28 cellular contexts compared by ENCODE assay signal in genomic region chr14:101225729-101226152, GRCh38.
DNase-seq lines count a peak whose midpoint lies in the region; ATAC-seq, FAIRE-seq and TF ChIP-seq lines count a peak whose summit lies in the region.
"Had no signal": no experiment of that assay in that cellular context is flagged by ENCODE, and none has a peak within 500 bp of the region (broad histone marks: within the 10 kb centered on the region; RNA-seq: fewer than 3 reads in every experiment).

No MANE protein-coding gene starts in this region.

- H3K9me3 ChIP-seq in HepG2 (ENCODE audit: low read length): no peaks in the 10 kb centered on the region
- H3K9me3 ChIP-seq: MG63, ovary, stomach had no signal

- peak overlapping the region in 1 of 3 experiments; percentile 27; a peak in 1 of 6 replicates for H3K4me3 ChIP-seq in HepG2 (replicated peaks in 1 of 3; ENCODE audit: insufficient read depth in 1 of 3, low read depth in 2 of 3, low read length in 3 of 3)
- H3K4me3 ChIP-seq: GM23338, MG63, ovary, stomach, tibial artery had no signal

- no peaks in the 10 kb centered on the region for H3K36me3 Mint-ChIP-seq in activated CD4-positive, alpha-beta memory T cell treated with anti-CD3 and anti-CD28 coated beads, Interleukin-2, amount 10 ng/mL, durations not matched to agents 7 days and 5 days (ENCODE audit: low read depth)
- H3K36me3 Mint-ChIP-seq in activated CD4-positive, alpha-beta memory T cell treated with anti-CD3 and anti-CD28 coated beads for 36 hours: no peaks in the 10 kb centered on the region
- no peaks in the 10 kb centered on the region for H3K36me3 Mint-ChIP-seq in activated naive CD8-positive, alpha-beta T cell treated with anti-CD3 and anti-CD28 coated beads, Interleukin-2, amount 50 U/mL, for 24 hours (ENCODE audit: low read depth)
- H3K36me3 Mint-ChIP-seq in stimulated activated naive B cell treated with anti-CD40 and anti-IgM and Interleukin-4, amounts not matched to agents 10 μg/mL and 1 μg/mL and 100 μg/mL, for 72 hours: peaks cover 0 to 1% of the 10 kb centered on the region in 2 donors

- H3K27ac Mint-ChIP-seq in activated CD4-positive, alpha-beta memory T cell treated with anti-CD3 and anti-CD28 coated beads, Interleukin-2, amount 10 ng/mL, durations not matched to agents 7 days and 5 days: no peak overlapping the region
- H3K27ac Mint-ChIP-seq in activated CD4-positive, alpha-beta memory T cell treated with anti-CD3 and anti-CD28 coated beads for 36 hours: no peak overlapping the region
- no peak overlapping the region for H3K27ac Mint-ChIP-seq in activated naive CD8-positive, alpha-beta T cell treated with anti-CD3 and anti-CD28 coated beads, Interleukin-2, amount 50 U/mL, for 24 hours
- H3K27ac Mint-ChIP-seq in stimulated activated naive B cell treated with anti-CD40 and anti-IgM and Interleukin-4, amounts not matched to agents 10 μg/mL and 1 μg/mL and 100 μg/mL, for 72 hours: peak overlapping the region; percentile 31
- H3K27ac Mint-ChIP-seq: dendritic cell treated with granulocyte-macrophage colony-stimulating factor and Interleukin-4, amounts not matched to agents 40 ng/mL and 50 ng/mL, for 4 days; GM23338 had no signal

- TF ChIP-seq EP300 in HepG2 (IDR thresholded peaks at IDR 0.05; ENCODE audit: low read depth in 2 of 2, low read length in 2 of 2) (no peak), HepG2 (CRISPR knock-in tag; IDR thresholded peaks at IDR 0.05; ENCODE audit: borderline replicate concordance) (no peak)

- H3K4me3 Mint-ChIP-seq in activated CD4-positive, alpha-beta memory T cell treated with anti-CD3 and anti-CD28 coated beads, Interleukin-2, amount 10 ng/mL, durations not matched to agents 7 days and 5 days: no peak overlapping the region
- H3K4me3 Mint-ChIP-seq in activated CD4-positive, alpha-beta memory T cell treated with anti-CD3 and anti-CD28 coated beads for 36 hours: no peak overlapping the region
- no peak overlapping the region for H3K4me3 Mint-ChIP-seq in activated naive CD8-positive, alpha-beta T cell treated with anti-CD3 and anti-CD28 coated beads, Interleukin-2, amount 50 U/mL, for 24 hours
- H3K4me3 Mint-ChIP-seq in stimulated activated naive B cell treated with anti-CD40 and anti-IgM and Interleukin-4, amounts not matched to agents 10 μg/mL and 1 μg/mL and 100 μg/mL, for 72 hours: no peak overlapping the region
- H3K4me3 Mint-ChIP-seq: activated T-cell treated with anti-CD3 and anti-CD28 coated beads, Interleukin-2, amount 50 U/mL, for 4 hours; dendritic cell treated with granulocyte-macrophage colony-stimulating factor and Interleukin-4, amounts not matched to agents 40 ng/mL and 50 ng/mL, for 4 days; GM23338 had no signal

- H3K4me1 Mint-ChIP-seq in activated CD4-positive, alpha-beta memory T cell treated with anti-CD3 and anti-CD28 coated beads, Interleukin-2, amount 10 ng/mL, durations not matched to agents 7 days and 5 days: peaks cover 4% of the 10 kb centered on the region
- H3K4me1 Mint-ChIP-seq in activated CD4-positive, alpha-beta memory T cell treated with anti-CD3 and anti-CD28 coated beads for 36 hours (ENCODE audit: low read depth): no peaks in the 10 kb centered on the region
- no peaks in the 10 kb centered on the region for H3K4me1 Mint-ChIP-seq in activated naive CD8-positive, alpha-beta T cell treated with anti-CD3 and anti-CD28 coated beads, Interleukin-2, amount 50 U/mL, for 24 hours
- H3K4me1 Mint-ChIP-seq in stimulated activated naive B cell treated with anti-CD40 and anti-IgM and Interleukin-4, amounts not matched to agents 10 μg/mL and 1 μg/mL and 100 μg/mL, for 72 hours: peaks cover 0 to 11% of the 10 kb centered on the region in 2 donors

- peaks cover 0 to 10% of the 10 kb centered on the region in 2 experiments; a peak in 3 of 5 replicates for H3K27me3 ChIP-seq in HepG2 (ENCODE audit: control insufficient read depth in 1 of 2, insufficient read depth in 2 of 2, low read length in 2 of 2)
- H3K27me3 ChIP-seq: MG63, ovary had no signal

- no peak overlapping the region for H3K9ac ChIP-seq in HepG2 (ENCODE audit: insufficient read depth, low read depth, low read length)

- CTCF ChIA-PET in activated CD4-positive, alpha-beta memory T cell treated with anti-CD3 and anti-CD28 coated beads, Interleukin-2, amount 10 ng/mL, durations not matched to agents 7 days and 5 days (lab: Charles Lee): no interaction called here
- CTCF ChIA-PET in activated CD4-positive, alpha-beta memory T cell treated with anti-CD3 and anti-CD28 coated beads for 36 hours (lab: Charles Lee): no interaction called here
- CTCF ChIA-PET in HepG2 (lab: Yijun Ruan, JAX; ENCODE audit: low intra/inter-chr PET ratio, low total read pairs): no interaction called here

- no peaks in the 10 kb centered on the region for H3K79me2 ChIP-seq in HepG2 (ENCODE audit: insufficient read depth, low read length)

- H2AFZ ChIP-seq in HepG2 (ENCODE audit: low read length): no peak overlapping the region
- H2AFZ ChIP-seq: GM23338 had no signal

- TF ChIP-seq CTCF in HepG2 (CRISPR knock-in tag; IDR thresholded peaks at IDR 0.05): no peak

- peak overlapping the region; percentile 61 for H3K4me2 ChIP-seq in HepG2 (ENCODE audit: low read depth, low read length)
- H3K4me2 ChIP-seq: GM23338 had no signal

- TF ChIP-seq POLR2A in HepG2 (IDR thresholded peaks at IDR 0.05; ENCODE audit: insufficient read depth in 1 of 2, low read depth in 2 of 2, low read length in 2 of 2): no peak

- WGBS in HepG2 (ENCODE audit: low lambda C conversion rate): 17% methylated on average over 4 of the region's 14 CpGs

- no peak for TF ChIP-seq RAD21 in HepG2 (CRISPR knock-in tag; IDR thresholded peaks at IDR 0.05)

- POLR2A ChIA-PET in activated CD4-positive, alpha-beta memory T cell treated with anti-CD3 and anti-CD28 coated beads, Interleukin-2, amount 10 ng/mL, durations not matched to agents 7 days and 5 days (lab: Charles Lee): no interaction called here
- POLR2A ChIA-PET in activated CD4-positive, alpha-beta memory T cell treated with anti-CD3 and anti-CD28 coated beads for 36 hours (lab: Charles Lee): interaction anchor here (0.8 kb wide), 1 partner anchor 10 kb away, joined by 3 read pairs; no protein-coding TSS in a partner anchor
- POLR2A ChIA-PET in HepG2 (lab: Yijun Ruan, JAX): interaction anchor here (1.9 kb wide), 1 partner anchor 63 kb away, joined by 7 read pairs; no protein-coding TSS in a partner anchor

- FAIRE-seq in HepG2 (lab: Jason Lieb, UNC): no peak

- no peaks in the 10 kb centered on the region for H3K27me3 Mint-ChIP-seq in activated CD4-positive, alpha-beta memory T cell treated with anti-CD3 and anti-CD28 coated beads, Interleukin-2, amount 10 ng/mL, durations not matched to agents 7 days and 5 days
- H3K27me3 Mint-ChIP-seq in activated CD4-positive, alpha-beta memory T cell treated with anti-CD3 and anti-CD28 coated beads for 36 hours: peaks cover 11% of the 10 kb centered on the region
- peaks cover 2% of the 10 kb centered on the region for H3K27me3 Mint-ChIP-seq in activated naive CD8-positive, alpha-beta T cell treated with anti-CD3 and anti-CD28 coated beads, Interleukin-2, amount 50 U/mL, for 24 hours
- peaks cover 4 to 5% of the 10 kb centered on the region in 2 donors for H3K27me3 Mint-ChIP-seq in stimulated activated naive B cell treated with anti-CD40 and anti-IgM and Interleukin-4, amounts not matched to agents 10 μg/mL and 1 μg/mL and 100 μg/mL, for 72 hours
- H3K27me3 Mint-ChIP-seq: dendritic cell treated with granulocyte-macrophage colony-stimulating factor and Interleukin-4, amounts not matched to agents 40 ng/mL and 50 ng/mL, for 4 days had no signal

- no TSS peak for BruUV-seq in HepG2 (replicated peaks; lab: Mats Ljungman, UMichigan)

- H3K4me1 ChIP-seq in HepG2 (ENCODE audit: insufficient read depth, low read length): peaks cover 52% of the 10 kb centered on the region
- H3K4me1 ChIP-seq: stomach, tibial artery had no signal

- ATAC-seq in activated naive CD8-positive, alpha-beta T cell treated with anti-CD3 and anti-CD28 coated beads, Interleukin-2, amount 50 U/mL, for 24 hours: peak; percentile 5
- ATAC-seq in HepG2: no peak
- ATAC-seq in stimulated activated naive B cell treated with anti-CD40 and anti-IgM and Interleukin-4, amounts not matched to agents 10 μg/mL and 1 μg/mL and 100 μg/mL, for 72 hours (replicated peaks): no peak
- no peak for ATAC-seq in HG03565 (IDR thresholded peaks at IDR 0.05; ENCODE audit: unreplicated experiment)
- ATAC-seq: activated T-cell treated with anti-CD3 and anti-CD28 coated beads, Interleukin-2, amount 50 U/mL, for 4 hours; GM23338; Panc1; right cardiac atrium had no signal

- intact Hi-C loops in activated CD4-positive, alpha-beta memory T cell treated with anti-CD3 and anti-CD28 coated beads for 36 hours (cut with micrococcal nuclease): no loop called here
- intact Hi-C loops in HepG2 (cut with micrococcal nuclease; ENCODE audit: unreplicated experiment): no loop called here

- no peaks in the 10 kb centered on the region for H4K20me1 ChIP-seq in HepG2 (ENCODE audit: insufficient read depth, low read length)

- H3K36me3 ChIP-seq in HepG2 (replicated peaks in 1 of 2; ENCODE audit: control insufficient read depth in 1 of 2, insufficient read depth in 2 of 2, low read length in 2 of 2): no peaks in the 10 kb centered on the region
- H3K36me3 ChIP-seq: MG63, ovary, stomach, tibial artery had no signal

- in situ Hi-C loops in HepG2 (cut with HindIII; ENCODE audit: extremely low pct_ligation_motif_present, low pct_unique_long_range_greater_than_20kb): no loop called here

- no peak overlapping the region for H3K27ac ChIP-seq in HepG2 (ENCODE audit: extremely low read length, insufficient read depth, low read length)
- H3K27ac ChIP-seq: ovary, stomach, tibial artery had no signal

- H3K9me3 Mint-ChIP-seq in activated CD4-positive, alpha-beta memory T cell treated with anti-CD3 and anti-CD28 coated beads, Interleukin-2, amount 10 ng/mL, durations not matched to agents 7 days and 5 days: no peaks in the 10 kb centered on the region
- no peaks in the 10 kb centered on the region for H3K9me3 Mint-ChIP-seq in activated CD4-positive, alpha-beta memory T cell treated with anti-CD3 and anti-CD28 coated beads for 36 hours
- H3K9me3 Mint-ChIP-seq in activated naive CD8-positive, alpha-beta T cell treated with anti-CD3 and anti-CD28 coated beads, Interleukin-2, amount 50 U/mL, for 24 hours: no peaks in the 10 kb centered on the region
- peaks cover 4 to 6% of the 10 kb centered on the region in 2 donors for H3K9me3 Mint-ChIP-seq in stimulated activated naive B cell treated with anti-CD40 and anti-IgM and Interleukin-4, amounts not matched to agents 10 μg/mL and 1 μg/mL and 100 μg/mL, for 72 hours
- H3K9me3 Mint-ChIP-seq: activated T-cell treated with anti-CD3 and anti-CD28 coated beads, Interleukin-2, amount 50 U/mL, for 4 hours; dendritic cell treated with granulocyte-macrophage colony-stimulating factor and Interleukin-4, amounts not matched to agents 40 ng/mL and 50 ng/mL, for 4 days had no signal

- peak; percentile 15 for DNase-seq in activated CD4-positive, alpha-beta memory T cell treated with anti-CD3 and anti-CD28 coated beads, Interleukin-2, amount 10 ng/mL, durations not matched to agents 7 days and 5 days
- DNase-seq in activated CD4-positive, alpha-beta memory T cell treated with anti-CD3 and anti-CD28 coated beads for 36 hours: no peak
- DNase-seq in activated naive CD8-positive, alpha-beta T cell treated with anti-CD3 and anti-CD28 coated beads, Interleukin-2, amount 50 U/mL, for 24 hours: no peak
- no peak for DNase-seq in HepG2 (ENCODE audit: low spot score)
- no peak for DNase-seq in stimulated activated naive B cell treated with anti-CD40 and anti-IgM and Interleukin-4, amounts not matched to agents 10 μg/mL and 1 μg/mL and 100 μg/mL, for 72 hours
- DNase-seq in stimulated activated naive CD4-positive, alpha-beta T cell treated with Interleukin-2 at 50 U/mL for 16 hours (lab: John Stamatoyannopoulos, UW): no peak
- DNase-seq in NCI-H1694 (lab: John Stamatoyannopoulos, UW): no peak
- DNase-seq: activated CD4-positive, CD25-positive, alpha-beta regulatory T cell; activated naive CD4-positive, alpha-beta T cell; activated T-cell treated with anti-CD3 and anti-CD28 coated beads, Interleukin-2, amount 50 U/mL, for 4 hours; AML-193; amygdala; kidney glomerular epithelial cell; mammary epithelial cell; MG63; NCI-H1436; NCI-H2107; NK-92 treated with Interleukin-12 subunit alpha and Interleukin-12 subunit beta, amount 100 ng/mL, for 24 hours; SHP77 treated with DMSO at 0.1 percent for 48 hours; stomach; T-helper 9 cell; tibial artery had no signal
